Comparison of ENCODE assay signal across 1 cellular context in the genomic region with DNA sequence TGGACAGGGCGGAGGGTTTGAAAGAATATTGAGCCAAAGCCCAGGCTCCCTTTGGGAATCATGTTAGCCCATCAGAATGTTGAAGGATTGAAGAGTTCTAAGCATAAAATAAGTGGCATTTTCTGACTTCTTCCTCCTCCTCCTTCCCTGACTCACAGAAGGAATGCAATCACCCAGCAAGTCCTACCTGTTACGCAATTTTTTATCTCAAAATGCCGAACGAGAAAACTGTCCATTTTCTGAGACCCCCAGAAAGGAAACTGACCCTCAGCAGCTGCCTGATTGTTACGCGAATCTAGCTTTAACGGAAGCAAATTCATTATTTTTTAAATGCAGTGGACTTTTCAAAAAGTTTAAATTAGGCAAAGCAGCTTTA.
TF ChIP-seq lines count a peak whose summit lies in the region.

No MANE protein-coding gene starts in this region.

TF ChIP-seq in IMR-90, 13 proteins besides CTCF, POLR2A, EP300 and RAD21:
- TF ChIP-seq MAFK (IDR thresholded peaks at IDR 0.05; ENCODE audit: low read depth, low read length) (no peak), CEBPB (IDR thresholded peaks at IDR 0.05; ENCODE audit: low read depth, low read length) (peak; percentile 96), MAZ (IDR thresholded peaks at IDR 0.05; ENCODE audit: borderline replicate concordance, low read depth, low read length) (no peak)
- TF ChIP-seq, protein P1, sequence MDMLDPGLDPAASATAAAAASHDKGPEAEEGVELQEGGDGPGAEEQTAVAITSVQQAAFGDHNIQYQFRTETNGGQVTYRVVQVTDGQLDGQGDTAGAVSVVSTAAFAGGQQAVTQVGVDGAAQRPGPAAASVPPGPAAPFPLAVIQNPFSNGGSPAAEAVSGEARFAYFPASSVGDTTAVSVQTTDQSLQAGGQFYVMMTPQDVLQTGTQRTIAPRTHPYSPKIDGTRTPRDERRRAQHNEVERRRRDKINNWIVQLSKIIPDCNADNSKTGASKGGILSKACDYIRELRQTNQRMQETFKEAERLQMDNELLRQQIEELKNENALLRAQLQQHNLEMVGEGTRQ (IDR thresholded peaks at IDR 0.05; ENCODE audit: low read depth, low read length), result no peak
